1 cellular context compared by ENCODE assay signal in genomic region chr3:185585862-185586643, GRCh38.
TF ChIP-seq lines count a peak whose summit lies in the region.

SENP2 (plus strand) TSS chr3:185586295; CDS start chr3:185586414, 119 bp downstream.

TF ChIP-seq in WTC11, 78 proteins besides CTCF, POLR2A, EP300 and RAD21 (continued from another document):
- no peak for TF ChIP-seq PRDM15 (CRISPR knock-in tag; IDR thresholded peaks at IDR 0.05)
- TF ChIP-seq, protein P1, sequence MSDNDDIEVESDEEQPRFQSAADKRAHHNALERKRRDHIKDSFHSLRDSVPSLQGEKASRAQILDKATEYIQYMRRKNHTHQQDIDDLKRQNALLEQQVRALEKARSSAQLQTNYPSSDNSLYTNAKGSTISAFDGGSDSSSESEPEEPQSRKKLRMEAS (CRISPR knock-in tag; IDR thresholded peaks at IDR 0.05) = peak; percentile 66
- no peak for TF ChIP-seq AFF4 (CRISPR knock-in tag; IDR thresholded peaks at IDR 0.05; ENCODE audit: borderline replicate concordance)
TF ChIP-seq in WTC11: peak in this region for 10.
